17 cellular contexts compared by ENCODE assay signal in the genomic region with DNA sequence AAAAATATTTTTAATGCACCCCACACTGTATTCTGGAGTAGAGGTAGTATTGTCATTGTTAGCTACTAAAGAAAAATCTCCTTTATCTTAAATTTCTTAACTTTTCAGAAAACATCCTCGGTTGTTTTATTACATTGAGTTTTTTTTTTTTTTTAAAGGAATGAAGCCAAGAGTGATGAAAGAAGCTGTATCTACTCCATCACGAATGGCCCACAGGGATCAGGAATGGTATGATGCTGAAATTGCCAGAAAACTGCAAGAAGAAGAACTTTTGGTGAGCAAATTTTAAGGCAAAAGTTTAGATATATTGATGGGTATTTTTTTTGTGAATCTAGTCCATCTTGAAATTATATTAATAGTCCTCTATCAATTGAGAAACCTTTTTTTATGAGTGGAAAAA. TPM values are rescaled to one million over a fixed set of nuclear protein-coding genes. Genes with fewer than 3 reads are reported as not detected.
DNase-seq lines count a peak whose midpoint lies in the region; TF ChIP-seq lines count a peak whose summit lies in the region.
"Had no signal": no experiment of that assay in that cellular context is flagged by ENCODE, and none has a peak within 500 bp of the region (broad histone marks: within the 10 kb centered on the region; RNA-seq: fewer than 3 reads in every experiment).

No MANE protein-coding gene starts in this region.

- H3K27me3 Mint-ChIP-seq in HFFc6 (ENCODE audit: insufficient read depth) = no peaks in the 10 kb centered on the region
- no peaks in the 10 kb centered on the region for H3K27me3 Mint-ChIP-seq in activated CD4-positive, alpha-beta T cell treated with anti-CD3 and anti-CD28 coated beads, Interleukin-2, amount 10 ng/mL, durations not matched to agents 7 days and 5 days

- peak overlapping the region; percentile 48; the same call in 1 of the 2 replicates for H3K27ac Mint-ChIP-seq in HFFc6
- H3K27ac Mint-ChIP-seq in activated CD4-positive, alpha-beta T cell treated with anti-CD3 and anti-CD28 coated beads, Interleukin-2, amount 10 ng/mL, durations not matched to agents 7 days and 5 days = no peak overlapping the region
- H3K27ac Mint-ChIP-seq: CD14-positive monocyte had no signal

- peak overlapping the region; percentile 60 for H3K27ac ChIP-seq in subcutaneous abdominal adipose tissue (ENCODE audit: low read depth, low read length)
- H3K27ac ChIP-seq in spleen = no peak overlapping the region

- H3K4me1 ChIP-seq in adipocyte (ENCODE audit: control insufficient read depth, insufficient read depth, low read length) (peaks cover 66% of the 10 kb centered on the region), subcutaneous abdominal adipose tissue (ENCODE audit: control insufficient read depth in 5 of 5, insufficient read depth in 5 of 5, low read length in 5 of 5) (peaks cover 0 to 40% (median 35%) of the 10 kb centered on the region in 5 donors), spleen (peaks cover 6 to 42% (median 27%) of the 10 kb centered on the region in 6 donors)

- H3K27me3 ChIP-seq in adipocyte (replicated peaks; ENCODE audit: control insufficient read depth, insufficient read depth, low read length) = no peaks in the 10 kb centered on the region
- H3K27me3 ChIP-seq in subcutaneous abdominal adipose tissue (ENCODE audit: control insufficient read depth in 5 of 5, insufficient read depth in 4 of 5, low read length in 5 of 5) = no peaks in the 10 kb centered on the region
- H3K27me3 ChIP-seq in spleen (replicated peaks in 1 of 7) = no peaks in the 10 kb centered on the region
- H3K27me3 ChIP-seq: BE2C had no signal

- H3K36me3 Mint-ChIP-seq in HFFc6 (ENCODE audit: low read depth) = peaks cover 62% of the 10 kb centered on the region
- peaks cover 12% of the 10 kb centered on the region for H3K36me3 Mint-ChIP-seq in activated CD4-positive, alpha-beta T cell treated with anti-CD3 and anti-CD28 coated beads, Interleukin-2, amount 10 ng/mL, durations not matched to agents 7 days and 5 days (ENCODE audit: low read depth)

- H3K9me3 ChIP-seq in adipocyte (ENCODE audit: control insufficient read depth, low read length) = no peaks in the 10 kb centered on the region
- H3K9me3 ChIP-seq in subcutaneous abdominal adipose tissue (ENCODE audit: control insufficient read depth in 5 of 5, low read length in 5 of 5) = no peaks in the 10 kb centered on the region
- no peaks in the 10 kb centered on the region for H3K9me3 ChIP-seq in spleen
- H3K9me3 ChIP-seq: BE2C had no signal

- POLR2A ChIA-PET in activated CD4-positive, alpha-beta T cell treated with anti-CD3 and anti-CD28 coated beads, Interleukin-2, amount 10 ng/mL, durations not matched to agents 7 days and 5 days (lab: Charles Lee) = no interaction called here

- DNase-seq in HFFc6 (no peak), adipocyte (ENCODE audit: low read depth) (peak; percentile 54), fibroblast of pulmonary artery (ENCODE audit: low read depth) (peak; percentile 36), spleen (no peak)
- DNase-seq in activated CD4-positive, alpha-beta T cell treated with anti-CD3 and anti-CD28 coated beads, Interleukin-2, amount 10 ng/mL, durations not matched to agents 7 days and 5 days = no peak
- no peak for DNase-seq in effector CD4-positive, alpha-beta T cell
- DNase-seq: BE2C, Calu3, DMS79 treated with DMSO at 0.1 percent for 48 hours, GF-D8, KBM-7, NCI-H2029, NCI-H526 treated with DMSO at 0.1 percent for 48 hours, SHP77 treated with DMSO at 0.1 percent for 48 hours had no signal

- TF ChIP-seq CTCF in HFFc6 (IDR thresholded peaks at IDR 0.05) (no peak), fibroblast of pulmonary artery (IDR thresholded peaks at IDR 0.05; ENCODE audit: low read length, missing control alignments) (no peak), spleen (IDR thresholded peaks at IDR 0.05 in 8 of 11, conservative IDR thresholded peaks at IDR 0.05 in 3 of 11) (no peak)

- CTCF ChIA-PET in activated CD4-positive, alpha-beta T cell treated with anti-CD3 and anti-CD28 coated beads, Interleukin-2, amount 10 ng/mL, durations not matched to agents 7 days and 5 days (lab: Charles Lee) = interaction anchor here (1.0 kb wide), 1 partner anchor 10 kb away, joined by 3 read pairs; no protein-coding TSS in a partner anchor

- no peak for TF ChIP-seq POLR2A in spleen (IDR thresholded peaks at IDR 0.05)

- H3K36me3 ChIP-seq in adipocyte (ENCODE audit: control insufficient read depth, insufficient read depth, low read length, severe bottlenecking) = peaks cover 48% of the 10 kb centered on the region
- H3K36me3 ChIP-seq in subcutaneous abdominal adipose tissue (ENCODE audit: control insufficient read depth in 5 of 5, insufficient read depth in 5 of 5, low read length in 5 of 5) = peaks cover 29 to 39% (median 38%) of the 10 kb centered on the region in 5 donors
- peaks cover 0 to 68% (median 23%) of the 10 kb centered on the region in 6 donors for H3K36me3 ChIP-seq in spleen

- WGBS in spleen, 5 donors = 56 to 90% (median 70%) methylated on average over 2 of the region's 2 CpGs

- peaks cover 75% of the 10 kb centered on the region for H3K4me1 Mint-ChIP-seq in HFFc6 (ENCODE audit: low read depth)
- peaks cover 23% of the 10 kb centered on the region for H3K4me1 Mint-ChIP-seq in activated CD4-positive, alpha-beta T cell treated with anti-CD3 and anti-CD28 coated beads, Interleukin-2, amount 10 ng/mL, durations not matched to agents 7 days and 5 days

- no peak overlapping the region for H3K4me3 ChIP-seq in adipocyte (ENCODE audit: low read length)
- H3K4me3 ChIP-seq in fibroblast of pulmonary artery (replicated peaks; ENCODE audit: low read depth, low read length) = no peak overlapping the region
- no peak overlapping the region for H3K4me3 ChIP-seq in subcutaneous abdominal adipose tissue (ENCODE audit: low read depth in 1 of 5, low read length in 5 of 5)
- H3K4me3 ChIP-seq in spleen = no peak overlapping the region

- intact Hi-C loops in spleen (cut with DNase I; ENCODE audit: low total_unique reads) = loop anchor here (10.0 kb wide), 1 partner anchor 135 kb away; no protein-coding TSS in a partner anchor

- H3K9me3 Mint-ChIP-seq in HFFc6 = no peaks in the 10 kb centered on the region
- H3K9me3 Mint-ChIP-seq in activated CD4-positive, alpha-beta T cell treated with anti-CD3 and anti-CD28 coated beads, Interleukin-2, amount 10 ng/mL, durations not matched to agents 7 days and 5 days = no peaks in the 10 kb centered on the region
- H3K9me3 Mint-ChIP-seq: CD14-positive monocyte had no signal

- H3K4me3 Mint-ChIP-seq in HFFc6 = no peak overlapping the region
- H3K4me3 Mint-ChIP-seq in activated CD4-positive, alpha-beta T cell treated with anti-CD3 and anti-CD28 coated beads, Interleukin-2, amount 10 ng/mL, durations not matched to agents 7 days and 5 days = no peak overlapping the region
- H3K4me3 Mint-ChIP-seq: CD14-positive monocyte had no signal

- H3K9ac ChIP-seq in adipocyte (ENCODE audit: low read length) = peak overlapping the region; percentile 39
- H3K9ac ChIP-seq in subcutaneous abdominal adipose tissue (ENCODE audit: low read length in 5 of 5) = no peak overlapping the region

RNA-seq across cellular contexts. Expression of a gene that starts 49.7 kb away (rescaled TPM):
- 1 to 10 TPM in 3 of 6 experiments, under 1 TPM in 3; 0.73 to 1.8 (median 1.0) TPM for total RNA-seq in HFFc6 (2021; fragmentation: NEBNext Ultra II Directional; extraction: Animal tissue kit (Norgen Biotek cat#: 25700))
- 1 to 10 TPM in 3 of 7 donors, under 1 TPM in 3, not detected in 1; 0.25 to 3.2 (median 1.1) TPM for total RNA-seq in spleen
- polyA plus RNA-seq in spleen = under 1 TPM; 0.20 to 0.54 (median 0.29) TPM
- under 1 TPM in 1 of 2 experiments, not detected in 1; 0.20 TPM for total RNA-seq in activated CD4-positive, alpha-beta T cell treated with anti-CD3 and anti-CD28 coated beads, Interleukin-2, amount 10 ng/mL, durations not matched to agents 7 days and 5 days
- total RNA-seq: H1 had no signal
- polyA plus RNA-seq: CD14-positive monocyte, H1 had no signal

RNA-seq across cellular contexts. Expression of a gene that starts 50.8 kb away (rescaled TPM):
- total RNA-seq in HFFc6 (2021; fragmentation: NEBNext Ultra II Directional; extraction: Animal tissue kit (Norgen Biotek cat#: 25700)) = 100 to 1,000 TPM in 5 of 6 experiments, 10 to 100 TPM in 1; 94.1 to 129 (median 121) TPM
- 100 to 1,000 TPM; 100 to 167 (median 117) TPM for total RNA-seq in spleen
- polyA plus RNA-seq in spleen = 10 to 100 TPM; 42.5 to 57.7 (median 42.7) TPM
- 10 to 100 TPM; 22.0 to 23.1 TPM for total RNA-seq in activated CD4-positive, alpha-beta T cell treated with anti-CD3 and anti-CD28 coated beads, Interleukin-2, amount 10 ng/mL, durations not matched to agents 7 days and 5 days

Comparison
In these comparisons a context has a peak if more than half of its experiments do, and no peak if none do; other contexts are left out.
1. DNase-seq: peak in adipocyte (single experiment) and fibroblast of pulmonary artery (single experiment); none in HFFc6 (single experiment), spleen (single experiment), activated CD4-positive, alpha-beta T cell treated with anti-CD3 and anti-CD28 coated beads, Interleukin-2, amount 10 ng/mL, durations not matched to agents 7 days and 5 days (single experiment) and effector CD4-positive, alpha-beta T cell (single experiment).